Comparison of ENCODE assay signal across 8 cellular contexts in genomic region chr12:92141585-92142244, GRCh38. TPM values are rescaled to one million over a fixed set of nuclear protein-coding genes. Genes with fewer than 3 reads are reported as not detected.
DNase-seq lines count a peak whose midpoint lies in the region; ATAC-seq, FAIRE-seq and TF ChIP-seq lines count a peak whose summit lies in the region.

No MANE protein-coding gene starts in this region.

- peaks cover 3 to 4% of the 10 kb centered on the region in 2 donors for H3K36me3 ChIP-seq in small intestine (ENCODE audit: control insufficient read depth in 2 of 2, insufficient read depth in 2 of 2, low read length in 2 of 2)

- no peaks in the 10 kb centered on the region for H3K9me3 ChIP-seq in small intestine (ENCODE audit: control insufficient read depth, low read depth)

- peak overlapping the region; percentile 77 to 78 for H3K4me3 ChIP-seq in small intestine (ENCODE audit: low read depth in 1 of 2, low read length in 2 of 2)

- no peak for ATAC-seq in foreskin keratinocyte

- peak overlapping the region; percentile 77 for H3K27ac ChIP-seq in foreskin keratinocyte
- H3K27ac ChIP-seq in small intestine (ENCODE audit: low read depth in 1 of 2, low read length in 1 of 2) = peak overlapping the region; percentile 53 to 80

- 3 to 12% (median 7%) methylated on average over 5 of the region's 5 CpGs for WGBS in small intestine, 3 donors

- FAIRE-seq in small intestine (lab: Jason Lieb, UNC) = no peak

- DNase-seq in NCI-H82 (lab: John Stamatoyannopoulos, UW) (peak; percentile 21), NCI-H82 treated with DMSO at 0.1 percent for 48 hours (lab: John Stamatoyannopoulos, UW; ENCODE audit: unreplicated experiment) (no peak), T follicular helper cell (ENCODE audit: low read depth) (peak; percentile 29), foreskin keratinocyte (peak in 1 of 2 donors; percentile 39), small intestine (peak; percentile 54), cerebellar cortex (ENCODE audit: low spot score) (no peak), retina (no peak)
- DNase-seq in activated effector memory CD4-positive, alpha-beta T cell treated with Interleukin-2 at 50 U/mL for 16 hours = no peak

- H3K27me3 ChIP-seq in foreskin keratinocyte (no peaks in the 10 kb centered on the region), small intestine (ENCODE audit: control insufficient read depth in 2 of 2, insufficient read depth in 2 of 2, low read length in 2 of 2) (no peaks in the 10 kb centered on the region)

- TF ChIP-seq CTCF in foreskin keratinocyte (conservative IDR thresholded peaks at IDR 0.05) = no peak

- peaks cover 46% of the 10 kb centered on the region for H3K4me1 ChIP-seq in foreskin keratinocyte
- peaks cover 2 to 9% of the 10 kb centered on the region in 2 donors for H3K4me1 ChIP-seq in small intestine (ENCODE audit: control insufficient read depth in 2 of 2, insufficient read depth in 1 of 2, low read depth in 1 of 2, low read length in 1 of 2)

RNA-seq across cellular contexts. Expression of gene BTG1, which starts 3.9 kb away (rescaled TPM):
- total RNA-seq in foreskin keratinocyte = 9.1 and 14.3 TPM in 2 replicates
- 15.2 and 18.4 TPM in 2 replicates for polyA plus RNA-seq in foreskin keratinocyte
- 10 to 100 TPM; 38.8 to 61.1 (median 51.1) TPM for polyA plus RNA-seq in small intestine

Comparison
In these comparisons a context has a peak if more than half of its experiments do, and no peak if none do; other contexts are left out.
1. DNase-seq: peak in NCI-H82 (single experiment), T follicular helper cell (single experiment) and small intestine (single experiment); none in NCI-H82 treated with DMSO at 0.1 percent for 48 hours (single experiment), cerebellar cortex (single experiment), activated effector memory CD4-positive, alpha-beta T cell treated with Interleukin-2 at 50 U/mL for 16 hours (single experiment) and retina (single experiment).